Comparison of ENCODE assay signal across 9 cellular contexts in genomic region chr1:87449348-87449963, GRCh38.
DNase-seq lines count a peak whose midpoint lies in the region; ATAC-seq and TF ChIP-seq lines count a peak whose summit lies in the region.
"Had no signal": no experiment of that assay in that cellular context is flagged by ENCODE, and none has a peak within 500 bp of the region (broad histone marks: within the 10 kb centered on the region; RNA-seq: fewer than 3 reads in every experiment).

No MANE protein-coding gene starts in this region.

- H3K36me3 ChIP-seq in smooth muscle cell (ENCODE audit: low read depth) = no peaks in the 10 kb centered on the region

- no peak overlapping the region for H3K27ac ChIP-seq in smooth muscle cell (ENCODE audit: low read depth)
- H3K27ac ChIP-seq: 22Rv1 had no signal

- H3F3A ChIP-seq in smooth muscle cell (ENCODE audit: low read depth) = no peaks in the 10 kb centered on the region

- no peak overlapping the region for H3K9ac ChIP-seq in smooth muscle cell (ENCODE audit: low read depth)

- H3K4me2 ChIP-seq in smooth muscle cell = no peak overlapping the region

- H3K4me1 ChIP-seq in smooth muscle cell (ENCODE audit: low read depth) = no peaks in the 10 kb centered on the region

- no peaks in the 10 kb centered on the region for H3K27me3 ChIP-seq in smooth muscle cell (ENCODE audit: low read depth)

- H4K20me1 ChIP-seq in smooth muscle cell (ENCODE audit: low read depth) = no peaks in the 10 kb centered on the region

- TF ChIP-seq CTCF in smooth muscle cell (IDR thresholded peaks at IDR 0.05; ENCODE audit: borderline replicate concordance, insufficient read depth, poor library complexity, severe bottlenecking) = no peak

- H3K4me3 ChIP-seq in smooth muscle cell = no peak overlapping the region

- no peaks in the 10 kb centered on the region for H3K79me2 ChIP-seq in smooth muscle cell (ENCODE audit: low read depth)

- peak; percentile 3 for DNase-seq in DMS 273 (lab: John Stamatoyannopoulos, UW; ENCODE audit: unreplicated experiment)
- no peak for DNase-seq in DMS 273 treated with DMSO at 0.1 percent for 48 hours (lab: John Stamatoyannopoulos, UW)
- peak; percentile 94 for DNase-seq in NCI-H2029 treated with DMSO at 0.1 percent for 48 hours (lab: John Stamatoyannopoulos, UW)
- DNase-seq in central memory CD4-positive, alpha-beta T cell = peak; percentile 40
- DNase-seq in sciatic nerve (ENCODE audit: low spot score) = no peak
- no peak for DNase-seq in medulla oblongata (ENCODE audit: extremely low spot score)
- no peak for DNase-seq in smooth muscle cell (lab: John Stamatoyannopoulos, UW; ENCODE audit: unreplicated experiment)

- WGBS in smooth muscle cell (ENCODE audit: low lambda C conversion rate) = 65% methylated on average over 7 of the region's 7 CpGs

- H2AFZ ChIP-seq in smooth muscle cell (ENCODE audit: low read depth) = no peak overlapping the region

- ATAC-seq in HG02588 (IDR thresholded peaks at IDR 0.05; ENCODE audit: unreplicated experiment) (peak; percentile 84), sciatic nerve (peak; percentile 40)

- intact Hi-C loops in sciatic nerve (cut with DNase I) = no loop called here

- no peaks in the 10 kb centered on the region for H3K9me3 ChIP-seq in smooth muscle cell (replicated peaks; ENCODE audit: low read depth)

Comparison
In these comparisons a context has a peak if more than half of its experiments do, and no peak if none do; other contexts are left out.
1. DNase-seq: peak in DMS 273 (single experiment), NCI-H2029 treated with DMSO at 0.1 percent for 48 hours (single experiment) and central memory CD4-positive, alpha-beta T cell (single experiment); none in DMS 273 treated with DMSO at 0.1 percent for 48 hours (single experiment), sciatic nerve (single experiment), medulla oblongata (single experiment) and smooth muscle cell (single experiment).